ENCODE assay signal across 1 cellular context in genomic region chr6:35468181-35468979, GRCh38.
TF ChIP-seq lines count a peak whose summit lies in the region.

Gene RPL10A, plus strand, starts transcription at chr6:35468401. Its CDS starts 34 bp downstream, at chr6:35468435.

TF ChIP-seq in HEK293, 187 proteins besides CTCF, POLR2A, EP300 and RAD21 (continued from another document and continues in another):
- TF ChIP-seq, protein P1, sequence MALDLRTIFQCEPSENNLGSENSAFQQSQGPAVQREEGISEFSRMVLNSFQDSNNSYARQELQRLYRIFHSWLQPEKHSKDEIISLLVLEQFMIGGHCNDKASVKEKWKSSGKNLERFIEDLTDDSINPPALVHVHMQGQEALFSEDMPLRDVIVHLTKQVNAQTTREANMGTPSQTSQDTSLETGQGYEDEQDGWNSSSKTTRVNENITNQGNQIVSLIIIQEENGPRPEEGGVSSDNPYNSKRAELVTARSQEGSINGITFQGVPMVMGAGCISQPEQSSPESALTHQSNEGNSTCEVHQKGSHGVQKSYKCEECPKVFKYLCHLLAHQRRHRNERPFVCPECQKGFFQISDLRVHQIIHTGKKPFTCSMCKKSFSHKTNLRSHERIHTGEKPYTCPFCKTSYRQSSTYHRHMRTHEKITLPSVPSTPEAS (tag by site-specific recombination; IDR thresholded peaks at IDR 0.05) = no peak
- TF ChIP-seq, protein P2, sequence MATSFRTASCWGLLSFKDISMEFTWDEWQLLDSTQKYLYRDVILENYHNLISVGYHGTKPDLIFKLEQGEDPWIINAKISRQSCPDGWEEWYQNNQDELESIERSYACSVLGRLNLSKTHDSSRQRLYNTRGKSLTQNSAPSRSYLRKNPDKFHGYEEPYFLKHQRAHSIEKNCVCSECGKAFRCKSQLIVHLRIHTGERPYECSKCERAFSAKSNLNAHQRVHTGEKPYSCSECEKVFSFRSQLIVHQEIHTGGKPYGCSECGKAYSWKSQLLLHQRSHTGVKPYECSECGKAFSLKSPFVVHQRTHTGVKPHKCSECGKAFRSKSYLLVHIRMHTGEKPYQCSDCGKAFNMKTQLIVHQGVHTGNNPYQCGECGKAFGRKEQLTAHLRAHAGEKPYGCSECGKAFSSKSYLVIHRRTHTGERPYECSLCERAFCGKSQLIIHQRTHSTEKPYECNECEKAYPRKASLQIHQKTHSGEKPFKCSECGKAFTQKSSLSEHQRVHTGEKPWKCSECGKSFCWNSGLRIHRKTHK (tag by site-specific recombination; IDR thresholded peaks at IDR 0.05) = no peak
- TF ChIP-seq HIC1 (tag by site-specific recombination; IDR thresholded peaks at IDR 0.05) (no peak), ZNF274 (IDR thresholded peaks at IDR 0.05; ENCODE audit: low read length) (no peak), ZNF274 (tag by site-specific recombination; IDR thresholded peaks at IDR 0.05; ENCODE audit: borderline replicate concordance) (no peak), ZFP69B (tag by site-specific recombination; IDR thresholded peaks at IDR 0.05) (peak; percentile 70; the same call in 1 of the 2 replicates), ZFHX2 (tag by site-specific recombination; conservative IDR thresholded peaks at IDR 0.05) (no peak), GLIS1 (tag by site-specific recombination; IDR thresholded peaks at IDR 0.05) (peak; percentile 46; the same call in 1 of the 2 replicates), ZNF302 (tag by site-specific recombination; IDR thresholded peaks at IDR 0.05; ENCODE audit: low read depth) (no peak), KLF10 (tag by site-specific recombination; IDR thresholded peaks at IDR 0.05) (peak; percentile 66), ZNF214 (tag by site-specific recombination; IDR thresholded peaks at IDR 0.05; ENCODE audit: borderline replicate concordance) (no peak), ZNF362 (tag by site-specific recombination; IDR thresholded peaks at IDR 0.05) (no peak), ZNF239 (tag by site-specific recombination; IDR thresholded peaks at IDR 0.05) (0 out of 2 replicates have a peak, but pooled peaks have one; percentile 56), ZNF791 (tag by site-specific recombination; IDR thresholded peaks at IDR 0.05) (no peak), ZNF707 (tag by site-specific recombination; IDR thresholded peaks at IDR 0.05) (no peak), ZNF561 (tag by site-specific recombination; IDR thresholded peaks at IDR 0.05; ENCODE audit: borderline replicate concordance) (no peak; the same call in 1 of the 2 replicates), GLI4 (tag by site-specific recombination; IDR thresholded peaks at IDR 0.05) (peak; percentile 64; the same call in 1 of the 2 replicates), ZNF792 (tag by site-specific recombination; IDR thresholded peaks at IDR 0.05) (no peak; the same call in 1 of the 2 replicates), ZNF76 (tag by site-specific recombination; IDR thresholded peaks at IDR 0.05; ENCODE audit: borderline replicate concordance, low read depth) (peak; percentile 77; the same call in 1 of the 2 replicates), ZNF555 (tag by site-specific recombination; conservative IDR thresholded peaks at IDR 0.05) (no peak), ZFP37 (tag by site-specific recombination; IDR thresholded peaks at IDR 0.05) (peak; percentile 97), ZNF785 (tag by site-specific recombination; IDR thresholded peaks at IDR 0.05) (0 out of 2 replicates have a peak, but pooled peaks have one; percentile 19), ZNF654 (tag by site-specific recombination; IDR thresholded peaks at IDR 0.05; ENCODE audit: low read depth) (peak; percentile 69), ZNF248 (tag by site-specific recombination; IDR thresholded peaks at IDR 0.05) (no peak), ZNF488 (tag by site-specific recombination; IDR thresholded peaks at IDR 0.05) (no peak), ZNF202 (tag by site-specific recombination; IDR thresholded peaks at IDR 0.05; ENCODE audit: borderline replicate concordance) (no peak), PATZ1 (tag by site-specific recombination; IDR thresholded peaks at IDR 0.05) (peak; percentile 88), ZBTB49 (tag by site-specific recombination; IDR thresholded peaks at IDR 0.05; ENCODE audit: low read depth) (no peak), GLI2 (tag by site-specific recombination; IDR thresholded peaks at IDR 0.05; ENCODE audit: borderline replicate concordance, low read depth) (no peak; the same call in 1 of the 2 replicates), ZNF558 (tag by site-specific recombination; IDR thresholded peaks at IDR 0.05) (0 out of 2 replicates have a peak, but pooled peaks have one; percentile 9), BCL11B (tag by site-specific recombination; IDR thresholded peaks at IDR 0.05; ENCODE audit: low read depth) (no peak), SP3 (tag by site-specific recombination; IDR thresholded peaks at IDR 0.05) (peak; percentile 78), ZNF629 (tag by site-specific recombination; IDR thresholded peaks at IDR 0.05) (peak; percentile 69; the same call in 1 of the 2 replicates), ZNF501 (tag by site-specific recombination; IDR thresholded peaks at IDR 0.05) (peak; percentile 98), ZNF138 (tag by site-specific recombination; IDR thresholded peaks at IDR 0.05; ENCODE audit: borderline replicate concordance) (no peak), RBAK (tag by site-specific recombination; IDR thresholded peaks at IDR 0.05) (no peak), KLF1 (tag by site-specific recombination; IDR thresholded peaks at IDR 0.05) (peak; percentile 35; the same call in 1 of the 2 replicates)
- TF ChIP-seq, protein P3, sequence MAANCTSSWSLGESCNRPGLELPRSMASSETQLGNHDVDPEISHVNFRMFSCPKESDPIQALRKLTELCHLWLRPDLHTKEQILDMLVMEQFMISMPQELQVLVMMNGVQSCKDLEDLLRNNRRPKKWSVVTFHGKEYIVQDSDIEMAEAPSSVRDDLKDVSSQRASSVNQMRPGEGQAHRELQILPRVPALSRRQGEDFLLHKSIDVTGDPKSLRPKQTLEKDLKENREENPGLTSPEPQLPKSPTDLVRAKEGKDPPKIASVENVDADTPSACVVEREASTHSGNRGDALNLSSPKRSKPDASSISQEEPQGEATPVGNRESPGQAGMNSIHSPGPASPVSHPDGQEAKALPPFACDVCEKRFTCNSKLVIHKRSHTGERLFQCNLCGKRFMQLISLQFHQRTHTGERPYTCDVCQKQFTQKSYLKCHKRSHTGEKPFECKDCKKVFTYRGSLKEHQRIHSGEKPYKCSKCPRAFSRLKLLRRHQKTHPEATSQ (tag by site-specific recombination; IDR thresholded peaks at IDR 0.05) = peak; percentile 37; the same call in 1 of the 2 replicates
- TF ChIP-seq, protein P4, sequence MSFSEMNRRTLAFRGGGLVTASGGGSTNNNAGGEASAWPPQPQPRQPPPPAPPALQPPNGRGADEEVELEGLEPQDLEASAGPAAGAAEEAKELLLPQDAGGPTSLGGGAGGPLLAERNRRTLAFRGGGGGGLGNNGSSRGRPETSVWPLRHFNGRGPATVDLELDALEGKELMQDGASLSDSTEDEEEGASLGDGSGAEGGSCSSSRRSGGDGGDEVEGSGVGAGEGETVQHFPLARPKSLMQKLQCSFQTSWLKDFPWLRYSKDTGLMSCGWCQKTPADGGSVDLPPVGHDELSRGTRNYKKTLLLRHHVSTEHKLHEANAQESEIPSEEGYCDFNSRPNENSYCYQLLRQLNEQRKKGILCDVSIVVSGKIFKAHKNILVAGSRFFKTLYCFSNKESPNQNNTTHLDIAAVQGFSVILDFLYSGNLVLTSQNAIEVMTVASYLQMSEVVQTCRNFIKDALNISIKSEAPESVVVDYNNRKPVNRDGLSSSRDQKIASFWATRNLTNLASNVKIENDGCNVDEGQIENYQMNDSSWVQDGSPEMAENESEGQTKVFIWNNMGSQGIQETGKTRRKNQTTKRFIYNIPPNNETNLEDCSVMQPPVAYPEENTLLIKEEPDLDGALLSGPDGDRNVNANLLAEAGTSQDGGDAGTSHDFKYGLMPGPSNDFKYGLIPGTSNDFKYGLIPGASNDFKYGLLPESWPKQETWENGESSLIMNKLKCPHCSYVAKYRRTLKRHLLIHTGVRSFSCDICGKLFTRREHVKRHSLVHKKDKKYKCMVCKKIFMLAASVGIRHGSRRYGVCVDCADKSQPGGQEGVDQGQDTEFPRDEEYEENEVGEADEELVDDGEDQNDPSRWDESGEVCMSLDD (tag by site-specific recombination; IDR thresholded peaks at IDR 0.05) = peak; percentile 98
- TF ChIP-seq, protein P5, sequence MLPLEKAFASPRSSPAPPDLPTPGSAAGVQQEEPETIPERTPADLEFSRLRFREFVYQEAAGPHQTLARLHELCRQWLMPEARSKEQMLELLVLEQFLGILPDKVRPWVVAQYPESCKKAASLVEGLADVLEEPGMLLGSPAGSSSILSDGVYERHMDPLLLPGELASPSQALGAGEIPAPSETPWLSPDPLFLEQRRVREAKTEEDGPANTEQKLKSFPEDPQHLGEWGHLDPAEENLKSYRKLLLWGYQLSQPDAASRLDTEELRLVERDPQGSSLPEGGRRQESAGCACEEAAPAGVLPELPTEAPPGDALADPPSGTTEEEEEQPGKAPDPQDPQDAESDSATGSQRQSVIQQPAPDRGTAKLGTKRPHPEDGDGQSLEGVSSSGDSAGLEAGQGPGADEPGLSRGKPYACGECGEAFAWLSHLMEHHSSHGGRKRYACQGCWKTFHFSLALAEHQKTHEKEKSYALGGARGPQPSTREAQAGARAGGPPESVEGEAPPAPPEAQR (tag by site-specific recombination; IDR thresholded peaks at IDR 0.05) = peak; percentile 51; the same call in 1 of the 2 replicates
- TF ChIP-seq, protein P6, sequence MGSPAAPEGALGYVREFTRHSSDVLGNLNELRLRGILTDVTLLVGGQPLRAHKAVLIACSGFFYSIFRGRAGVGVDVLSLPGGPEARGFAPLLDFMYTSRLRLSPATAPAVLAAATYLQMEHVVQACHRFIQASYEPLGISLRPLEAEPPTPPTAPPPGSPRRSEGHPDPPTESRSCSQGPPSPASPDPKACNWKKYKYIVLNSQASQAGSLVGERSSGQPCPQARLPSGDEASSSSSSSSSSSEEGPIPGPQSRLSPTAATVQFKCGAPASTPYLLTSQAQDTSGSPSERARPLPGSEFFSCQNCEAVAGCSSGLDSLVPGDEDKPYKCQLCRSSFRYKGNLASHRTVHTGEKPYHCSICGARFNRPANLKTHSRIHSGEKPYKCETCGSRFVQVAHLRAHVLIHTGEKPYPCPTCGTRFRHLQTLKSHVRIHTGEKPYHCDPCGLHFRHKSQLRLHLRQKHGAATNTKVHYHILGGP (tag by site-specific recombination; IDR thresholded peaks at IDR 0.05) = no peak
